1 cellular context compared by ENCODE assay signal in genomic region chr6:149147939-149148718, GRCh38.
TF ChIP-seq lines count a peak whose summit lies in the region.

No MANE protein-coding gene starts in this region.

TF ChIP-seq in GM12878, 131 proteins besides CTCF, POLR2A, EP300 and RAD21 (continued from another document and continues in another):
- peak; percentile 69 for TF ChIP-seq PBX3 (IDR thresholded peaks at IDR 0.05; ENCODE audit: insufficient replicate concordance, low read depth, low read length)
- no peak for TF ChIP-seq IRF5 (IDR thresholded peaks at IDR 0.05; ENCODE audit: borderline replicate concordance)
- TF ChIP-seq SKIL (IDR thresholded peaks at IDR 0.05; ENCODE audit: low read depth, poor library complexity, severe bottlenecking) = no peak
- peak; percentile 60 for TF ChIP-seq MLLT1 (IDR thresholded peaks at IDR 0.05)
- no peak for TF ChIP-seq SRF (IDR thresholded peaks at IDR 0.05; ENCODE audit: low read depth in 2 of 2, low read length in 2 of 2)
- no peak for TF ChIP-seq SMARCA5 (IDR thresholded peaks at IDR 0.05)
- peak; percentile 72 for TF ChIP-seq RELB (IDR thresholded peaks at IDR 0.05; ENCODE audit: low read depth)
- no peak for TF ChIP-seq YY1 (IDR thresholded peaks at IDR 0.05; ENCODE audit: low read depth, low read length)
- TF ChIP-seq BCL11A (IDR thresholded peaks at IDR 0.05; ENCODE audit: low read depth, low read length) = 0 out of 2 replicates have a peak, but pooled peaks have one; percentile 24
- TF ChIP-seq HSF1 (IDR thresholded peaks at IDR 0.05; ENCODE audit: low read depth, low read length) = no peak
- TF ChIP-seq CUX1 (IDR thresholded peaks at IDR 0.05; ENCODE audit: insufficient replicate concordance, low read depth, low read length) = no peak
- TF ChIP-seq MXI1 (IDR thresholded peaks at IDR 0.05; ENCODE audit: low read depth, low read length) = no peak
- no peak for TF ChIP-seq POU2F2 (IDR thresholded peaks at IDR 0.05; ENCODE audit: borderline replicate concordance, low read depth, low read length)
- TF ChIP-seq BCL3 (IDR thresholded peaks at IDR 0.05; ENCODE audit: borderline replicate concordance, insufficient read depth, low read depth, low read length, poor library complexity, severe bottlenecking) = peak; percentile 13
- TF ChIP-seq ETV6 (conservative IDR thresholded peaks at IDR 0.05 in 1 of 2, IDR thresholded peaks at IDR 0.05 in 1 of 2; ENCODE audit: borderline replicate concordance in 1 of 2, low read depth in 1 of 2) = peak in 1 of 2 experiments; percentile 49; a peak in 1 of 4 replicates
- TF ChIP-seq CBX3 (IDR thresholded peaks at IDR 0.05; ENCODE audit: borderline replicate concordance, low read depth) = no peak
- 0 out of 2 replicates have a peak, but pooled peaks have one; percentile 38 for TF ChIP-seq NR2F1 (conservative IDR thresholded peaks at IDR 0.05)
- TF ChIP-seq PRDM15 (CRISPR knock-in tag; IDR thresholded peaks at IDR 0.05) = no peak
- TF ChIP-seq BCLAF1 (IDR thresholded peaks at IDR 0.05) = no peak
- 0 out of 4 replicates have a peak, but pooled peaks of 1 of the 2 experiments have one; percentile 4 for TF ChIP-seq BHLHE40 (IDR thresholded peaks at IDR 0.05; ENCODE audit: borderline replicate concordance in 1 of 2, low read depth in 2 of 2, low read length in 1 of 2)
- TF ChIP-seq ZBED1 (IDR thresholded peaks at IDR 0.05; ENCODE audit: borderline replicate concordance) = peak; percentile 68; the same call in 1 of the 2 replicates
- peak; percentile 56; the same call in 1 of the 2 replicates for TF ChIP-seq EED (IDR thresholded peaks at IDR 0.05; ENCODE audit: low read depth)
- no peak for TF ChIP-seq ZNF24 (IDR thresholded peaks at IDR 0.05)
